Comparison of ENCODE assay signal across 8 cellular contexts in genomic region chr10:132942101-132942739, GRCh38. TPM values are rescaled to one million over a fixed set of nuclear protein-coding genes. Genes with fewer than 3 reads are reported as not detected.
DNase-seq lines count a peak whose midpoint lies in the region; ATAC-seq and TF ChIP-seq lines count a peak whose summit lies in the region.

Gene CFAP46 (minus strand): TSS chr10:132942570. CDS start chr10:132942484, 86 bp downstream.

- no peak for TF ChIP-seq EP300 in upper lobe of left lung (IDR thresholded peaks at IDR 0.05)

- H3K9me3 ChIP-seq in SJSA1 (replicated peaks) (no peaks in the 10 kb centered on the region), esophagus (ENCODE audit: control insufficient read depth in 2 of 2, insufficient read depth in 1 of 2, low read depth in 1 of 2, low read length in 1 of 2) (no peaks in the 10 kb centered on the region), mucosa of descending colon (no peaks in the 10 kb centered on the region), upper lobe of left lung (no peaks in the 10 kb centered on the region)

- H3K27me3 ChIP-seq in SJSA1 (replicated peaks), result peaks cover 15% of the 10 kb centered on the region
- H3K27me3 ChIP-seq in esophagus (ENCODE audit: control insufficient read depth in 1 of 2, insufficient read depth in 2 of 2, low read length in 2 of 2), result peaks cover 0 to 3% of the 10 kb centered on the region in 2 donors
- peaks cover 0 to 18% (median 9%) of the 10 kb centered on the region in 4 donors for H3K27me3 ChIP-seq in upper lobe of left lung

- TF ChIP-seq POLR2A in upper lobe of left lung (IDR thresholded peaks at IDR 0.05), result no peak

- H3K36me3 ChIP-seq in SJSA1 (no peaks in the 10 kb centered on the region), esophagus (ENCODE audit: control insufficient read depth in 2 of 2, insufficient read depth in 2 of 2, low read length in 1 of 2) (no peaks in the 10 kb centered on the region), mucosa of descending colon (ENCODE audit: low read depth) (no peaks in the 10 kb centered on the region), upper lobe of left lung (no peaks in the 10 kb centered on the region)

- intact Hi-C loops in mucosa of descending colon (cut with DNase I, micrococcal nuclease), result no loop called here

- H3K4me3 ChIP-seq in SJSA1 (peak within 1 kb of the TSS; percentile 33), esophagus (ENCODE audit: low read depth in 1 of 2, low read length in 2 of 2) (peak within 1 kb of the TSS; percentile 23 to 37), mucosa of descending colon (no peak within 1 kb of the TSS), upper lobe of left lung (peak within 1 kb of the TSS in 3 of 4 donors; percentile 52 to 59 (median 59))

- WGBS in esophagus, 2 donors, result 3 to 6% methylated on average over 63 to 68 of the region's 68 CpGs
- 4 to 5% methylated on average over 5 to 32 of the region's 68 CpGs for WGBS in upper lobe of left lung, 2 donors

- ATAC-seq in GM18511 (IDR thresholded peaks at IDR 0.05; ENCODE audit: unreplicated experiment) (peak; percentile 40), mucosa of descending colon (peak; percentile 35), upper lobe of left lung (ENCODE audit: low FRiP score in 2 of 2) (peak in 1 of 2 donors; percentile 54), HG03521 (IDR thresholded peaks at IDR 0.05; ENCODE audit: unreplicated experiment) (no peak), GM21717 (IDR thresholded peaks at IDR 0.05; ENCODE audit: unreplicated experiment) (no peak)

- H3K4me1 ChIP-seq in SJSA1 (replicated peaks) (no peaks in the 10 kb centered on the region; the same call in 1 of the 2 replicates), esophagus (ENCODE audit: control insufficient read depth in 2 of 2, insufficient read depth in 2 of 2, low read length in 1 of 2) (no peaks in the 10 kb centered on the region), mucosa of descending colon (ENCODE audit: low read depth) (peaks cover 5% of the 10 kb centered on the region), upper lobe of left lung (peaks cover 6 to 18% (median 13%) of the 10 kb centered on the region in 4 donors)

- DNase-seq in SJSA1 (ENCODE audit: low read depth in 1 of 2, low spot score in 2 of 2) (peak in 1 of 2 experiments; percentile 61), mucosa of descending colon (peak in 1 of 3 donors; percentile 19), upper lobe of left lung (peak; percentile 51 to 93), NCI-H774 (lab: John Stamatoyannopoulos, UW) (no peak)

- TF ChIP-seq CTCF in mucosa of descending colon (IDR thresholded peaks at IDR 0.05) (no peak), upper lobe of left lung (IDR thresholded peaks at IDR 0.05) (no peak)

- H3K27ac ChIP-seq in SJSA1 (no peak within 1 kb of the TSS), esophagus (ENCODE audit: low read depth in 2 of 2, low read length in 1 of 2) (no peak within 1 kb of the TSS), upper lobe of left lung (peak within 1 kb of the TSS in 1 of 4 donors; percentile 49)

RNA-seq across cellular contexts. Expression of gene CFAP46, which starts in this region (rescaled TPM):
- 0.21 TPM in 1 of 2 replicates, not detected in the other for total RNA-seq in SJSA1 (2014; rRNA removed; shearing (Covaris generic))
- polyA plus RNA-seq in esophagus, result under 1 TPM; 0.40 to 0.73 TPM
- total RNA-seq in mucosa of descending colon, result 1 to 10 TPM in 1 of 3 donors, under 1 TPM in 1, not detected in 1; 0.78 to 1.0 TPM
- total RNA-seq in upper lobe of left lung, result 10 to 100 TPM in 2 of 6 donors, 1 to 10 TPM in 3, under 1 TPM in 1; 0.60 to 28.3 (median 8.0) TPM

Comparison
In these comparisons a context has a peak if more than half of its experiments do, and no peak if none do; other contexts are left out.
1. ATAC-seq: peak in GM18511 (single experiment) and mucosa of descending colon (single experiment); none in HG03521 (single experiment) and GM21717 (single experiment).